In genomic region chr15:31342381-31342780, GRCh38 we compare ENCODE assay signal across 10 cellular contexts. TPM values are rescaled to one million over a fixed set of nuclear protein-coding genes. Genes with fewer than 3 reads are reported as not detected.
DNase-seq lines count a peak whose midpoint lies in the region; ATAC-seq and TF ChIP-seq lines count a peak whose summit lies in the region.
"Had no signal": no experiment of that assay in that cellular context is flagged by ENCODE, and none has a peak within 500 bp of the region (broad histone marks: within the 10 kb centered on the region; RNA-seq: fewer than 3 reads in every experiment).

No MANE protein-coding gene starts in this region.

- TF ChIP-seq CTCF in DOHH2 (IDR thresholded peaks at IDR 0.05; ENCODE audit: low read depth, low read length, poor library complexity, severe bottlenecking) (no peak), gastroesophageal sphincter (IDR thresholded peaks at IDR 0.05) (no peak)

- peaks cover 47% of the 10 kb centered on the region for H3K36me3 ChIP-seq in DOHH2 (ENCODE audit: control insufficient read depth, low read length)
- no peaks in the 10 kb centered on the region for H3K36me3 ChIP-seq in gastroesophageal sphincter

- H3K9me3 ChIP-seq in DOHH2 (ENCODE audit: control insufficient read depth, insufficient read depth, low read length), result no peaks in the 10 kb centered on the region
- no peaks in the 10 kb centered on the region for H3K9me3 ChIP-seq in gastroesophageal sphincter

- H3K27ac ChIP-seq in DOHH2 (ENCODE audit: low read depth, low read length) (peak overlapping the region; percentile 83), gastroesophageal sphincter (peak overlapping the region in 3 of 4 donors; percentile 15 to 86 (median 73))
- H3K27ac ChIP-seq: hepatocyte had no signal

- peaks cover 40% of the 10 kb centered on the region for H3F3A ChIP-seq in DOHH2 (ENCODE audit: control insufficient read depth, insufficient read depth)

- H3K27me3 ChIP-seq in DOHH2 (ENCODE audit: control insufficient read depth, low read length) (no peaks in the 10 kb centered on the region), gastroesophageal sphincter (no peaks in the 10 kb centered on the region)
- H3K27me3 ChIP-seq: hepatocyte had no signal

- H3K9me3 Mint-ChIP-seq in T-cell, result no peaks in the 10 kb centered on the region
- no peaks in the 10 kb centered on the region for H3K9me3 Mint-ChIP-seq in stimulated activated effector memory CD8-positive, alpha-beta T cell treated with anti-CD3 and anti-CD28 coated beads, Interleukin-12 subunit alpha, Interleukin-12 subunit beta, amount 100 ng/mL, for 72 hours
- H3K9me3 Mint-ChIP-seq: endodermal cell had no signal

- peaks cover 98 to 100% (median 100%) of the 10 kb centered on the region in 3 donors for H3K4me1 Mint-ChIP-seq in T-cell
- H3K4me1 Mint-ChIP-seq in stimulated activated effector memory CD8-positive, alpha-beta T cell treated with anti-CD3 and anti-CD28 coated beads, Interleukin-12 subunit alpha, Interleukin-12 subunit beta, amount 100 ng/mL, for 72 hours, result peaks cover 99% of the 10 kb centered on the region

- no peaks in the 10 kb centered on the region for H3K9me2 ChIP-seq in DOHH2 (replicated peaks; ENCODE audit: control insufficient read depth, low read length)

- no peaks in the 10 kb centered on the region for H3K27me3 Mint-ChIP-seq in T-cell

- no peak for TF ChIP-seq EP300 in gastroesophageal sphincter (IDR thresholded peaks at IDR 0.05)

- peak overlapping the region; percentile 96 to 98 for H3K27ac Mint-ChIP-seq in T-cell
- H3K27ac Mint-ChIP-seq in stimulated activated effector memory CD8-positive, alpha-beta T cell treated with anti-CD3 and anti-CD28 coated beads, Interleukin-12 subunit alpha, Interleukin-12 subunit beta, amount 100 ng/mL, for 72 hours, result peak overlapping the region; percentile 99
- H3K27ac Mint-ChIP-seq: endodermal cell had no signal

- peak overlapping the region; percentile 58 to 94 (median 71) for H3K4me3 Mint-ChIP-seq in T-cell
- peak overlapping the region; percentile 100 for H3K4me3 Mint-ChIP-seq in stimulated activated effector memory CD8-positive, alpha-beta T cell treated with anti-CD3 and anti-CD28 coated beads, Interleukin-12 subunit alpha, Interleukin-12 subunit beta, amount 100 ng/mL, for 72 hours
- H3K4me3 Mint-ChIP-seq: endodermal cell had no signal

- CTCF ChIA-PET in T-cell (lab: Charles Lee), result interaction anchor here in 1 of 2 donors (2.3 kb wide), 1 partner anchor 14 kb away, joined by 7 read pairs; no protein-coding TSS in a partner anchor

- H3K36me3 Mint-ChIP-seq in T-cell, result no peaks in the 10 kb centered on the region
- peaks cover 41% of the 10 kb centered on the region for H3K36me3 Mint-ChIP-seq in stimulated activated effector memory CD8-positive, alpha-beta T cell treated with anti-CD3 and anti-CD28 coated beads, Interleukin-12 subunit alpha, Interleukin-12 subunit beta, amount 100 ng/mL, for 72 hours

- peaks cover 100% of the 10 kb centered on the region for H3K79me2 ChIP-seq in DOHH2 (ENCODE audit: control insufficient read depth, low read length)

- H3K4me1 ChIP-seq in DOHH2 (ENCODE audit: control insufficient read depth, low read length) (peaks cover 100% of the 10 kb centered on the region), gastroesophageal sphincter (peaks cover 23 to 100% (median 71%) of the 10 kb centered on the region in 3 donors)

- peaks cover 25% of the 10 kb centered on the region for H4K20me1 ChIP-seq in DOHH2 (ENCODE audit: control insufficient read depth, insufficient read depth, low read depth, low read length)

- ATAC-seq in T-cell (replicated peaks in 1 of 4) (no peak), gastroesophageal sphincter (no peak), GM21390 (IDR thresholded peaks at IDR 0.05; ENCODE audit: unreplicated experiment) (no peak), HG03135 (IDR thresholded peaks at IDR 0.05; ENCODE audit: unreplicated experiment) (no peak)
- no peak for ATAC-seq in stimulated activated effector memory CD8-positive, alpha-beta T cell treated with anti-CD3 and anti-CD28 coated beads, Interleukin-12 subunit alpha, Interleukin-12 subunit beta, amount 100 ng/mL, for 72 hours

- H3K4me3 ChIP-seq in DOHH2 (ENCODE audit: low read length), result peak overlapping the region; percentile 67
- no peak overlapping the region for H3K4me3 ChIP-seq in gastroesophageal sphincter
- H3K4me3 ChIP-seq: hepatocyte had no signal

- POLR2A ChIA-PET in T-cell (lab: Charles Lee), result interaction anchor here in 1 of 2 donors (0.9 kb wide), 1 partner anchor 14 kb away, joined by 7 read pairs; no protein-coding TSS in a partner anchor

- peak overlapping the region; percentile 89 for H3K4me2 ChIP-seq in DOHH2 (ENCODE audit: low read length)
- H3K4me2 ChIP-seq: hepatocyte had no signal

- no peak for DNase-seq in T-cell
- no peak for DNase-seq in stimulated activated effector memory CD8-positive, alpha-beta T cell treated with anti-CD3 and anti-CD28 coated beads, Interleukin-12 subunit alpha, Interleukin-12 subunit beta, amount 100 ng/mL, for 72 hours (ENCODE audit: low spot score in 2 of 2)
- DNase-seq in GDM1 (lab: John Stamatoyannopoulos, UW), result no peak
- DNase-seq: NCI-H2171 had no signal

- no peak for TF ChIP-seq POLR2A in gastroesophageal sphincter (IDR thresholded peaks at IDR 0.05)

- whole genome bisulfite sequencing in gastroesophageal sphincter (ENCODE audit: low coverage in 1 of 2), 2 donors, result 83 to 87% methylated on average over 9 to 10 of the region's 11 CpGs

RNA-seq across cellular contexts. Expression of gene KLF13, which starts 15.7 kb away (rescaled TPM):
- 100 to 1,000 TPM; 218 to 327 (median 288) TPM for total RNA-seq in T-cell
- total RNA-seq in gastroesophageal sphincter, result 100 to 1,000 TPM in 1 of 4 donors, 10 to 100 TPM in 3; 49.7 to 106 (median 76.1) TPM
